In genomic region chr13:79631260-79631659, GRCh38 we compare ENCODE assay signal across 1 cellular context.
TF ChIP-seq lines count a peak whose summit lies in the region.

No MANE protein-coding gene starts in this region.

TF ChIP-seq in WTC11, 78 proteins besides CTCF, POLR2A, EP300 and RAD21 (continued from another document):
- no peak for TF ChIP-seq ZNF425 (CRISPR knock-in tag; conservative IDR thresholded peaks at IDR 0.05)
TF ChIP-seq in WTC11: peak in this region for 0.
